23 cellular contexts compared by ENCODE assay signal in genomic region chr12:128007250-128007649, GRCh38.
"Had no signal": no experiment of that assay in that cellular context is flagged by ENCODE, and none has a peak within 500 bp of the region (broad histone marks: within the 10 kb centered on the region; RNA-seq: fewer than 3 reads in every experiment).

No MANE protein-coding gene starts in this region.

- H3K27ac ChIP-seq: dorsolateral prefrontal cortex, gastrocnemius medialis, prostate gland, right atrium auricular region, spleen, testis, tibial artery, upper lobe of right lung, uterus had no signal

- H3K9me3 Mint-ChIP-seq: natural killer cell treated with Interleukin-12 subunit alpha and Interleukin-12 subunit beta and Interleukin-15 and Interleukin-18, amount 100 ng/mL, for 72 hours; neural crest cell had no signal

- H3K4me1 Mint-ChIP-seq: memory B cell; naive B cell; stimulated activated memory B cell treated with anti-CD40 and anti-IgM and Interleukin-4, amounts not matched to agents 10 μg/mL and 1 μg/mL and 100 μg/mL, for 72 hours had no signal

- H3K4me3 Mint-ChIP-seq: memory B cell; naive B cell; natural killer cell treated with Interleukin-12 subunit alpha and Interleukin-12 subunit beta and Interleukin-15 and Interleukin-18, amount 100 ng/mL, for 72 hours; neural crest cell; stimulated activated memory B cell treated with anti-CD40 and anti-IgM and Interleukin-4, amounts not matched to agents 10 μg/mL and 1 μg/mL and 100 μg/mL, for 72 hours had no signal

- H3K36me3 ChIP-seq: gastrocnemius medialis, prostate gland, right atrium auricular region, spleen, tibial artery, upper lobe of right lung, uterus had no signal

- H3K27me3 ChIP-seq: gastrocnemius medialis, right atrium auricular region, testis, tibial artery, upper lobe of right lung, uterus had no signal

- H3K9me3 ChIP-seq: gastrocnemius medialis, prostate gland, right atrium auricular region, spleen, testis, tibial artery, upper lobe of right lung, uterus had no signal

- H3K4me3 ChIP-seq: dorsolateral prefrontal cortex, gastrocnemius medialis, lung, prostate gland, right atrium auricular region, spleen, testis, tibial artery, upper lobe of right lung, uterus had no signal

- H3K27ac Mint-ChIP-seq: memory B cell; natural killer cell treated with Interleukin-12 subunit alpha and Interleukin-12 subunit beta and Interleukin-15 and Interleukin-18, amount 100 ng/mL, for 72 hours; stimulated activated memory B cell treated with anti-CD40 and anti-IgM and Interleukin-4, amounts not matched to agents 10 μg/mL and 1 μg/mL and 100 μg/mL, for 72 hours had no signal

- DNase-seq: dorsolateral prefrontal cortex; effector CD4-positive, alpha-beta T cell; foreskin fibroblast; gastrocnemius medialis; head of caudate nucleus; naive B cell; spleen; stimulated activated CD4-positive, alpha-beta T cell treated with anti-CD3 and anti-CD28 coated beads, Interleukin-4, amount 100 ng/mL, for 4 hours; stimulated activated naive CD8-positive, alpha-beta T cell treated with anti-CD3 and anti-CD28 coated beads, Interleukin-15, Interleukin-2, amounts not matched to agents 100 U/mL and 50 U/mL, for 24 hours; substantia nigra; testis; tibial artery; upper lobe of right lung; uterus had no signal

- H3K27me3 Mint-ChIP-seq: memory B cell; naive B cell; natural killer cell treated with Interleukin-12 subunit alpha and Interleukin-12 subunit beta and Interleukin-15 and Interleukin-18, amount 100 ng/mL, for 72 hours; stimulated activated memory B cell treated with anti-CD40 and anti-IgM and Interleukin-4, amounts not matched to agents 10 μg/mL and 1 μg/mL and 100 μg/mL, for 72 hours had no signal

- H3K4me1 ChIP-seq: gastrocnemius medialis, prostate gland, right atrium auricular region, spleen, testis, tibial artery, upper lobe of right lung, uterus had no signal

- H3K36me3 Mint-ChIP-seq: memory B cell; naive B cell; natural killer cell treated with Interleukin-12 subunit alpha and Interleukin-12 subunit beta and Interleukin-15 and Interleukin-18, amount 100 ng/mL, for 72 hours; stimulated activated memory B cell treated with anti-CD40 and anti-IgM and Interleukin-4, amounts not matched to agents 10 μg/mL and 1 μg/mL and 100 μg/mL, for 72 hours had no signal

- ATAC-seq: gastrocnemius medialis; left lobe of liver; natural killer cell treated with Interleukin-12 subunit alpha and Interleukin-12 subunit beta and Interleukin-15 and Interleukin-18, amount 100 ng/mL, for 72 hours; sciatic nerve; stimulated activated memory B cell treated with anti-CD40 and anti-IgM and Interleukin-4, amounts not matched to agents 10 μg/mL and 1 μg/mL and 100 μg/mL, for 72 hours; stimulated activated naive CD8-positive, alpha-beta T cell treated with anti-CD3 and anti-CD28 coated beads, Interleukin-15, Interleukin-2, amounts not matched to agents 100 U/mL and 50 U/mL, for 24 hours; upper lobe of right lung had no signal
